ENCODE assay signal across 11 cellular contexts in genomic region chr9:95103385-95104087, GRCh38.
DNase-seq lines count a peak whose midpoint lies in the region; ATAC-seq, FAIRE-seq and TF ChIP-seq lines count a peak whose summit lies in the region.
"Had no signal": no experiment of that assay in that cellular context is flagged by ENCODE, and none has a peak within 500 bp of the region (broad histone marks: within the 10 kb centered on the region; RNA-seq: fewer than 3 reads in every experiment).

No MANE protein-coding gene starts in this region.

- no peak overlapping the region for H2BK120ac ChIP-seq in H1 (replicated peaks; ENCODE audit: low read depth, low read length)

- H3K23ac ChIP-seq in H1 (ENCODE audit: insufficient read length): no peak overlapping the region

- no peak overlapping the region for H3K4me2 ChIP-seq in H1 (ENCODE audit: insufficient read depth in 1 of 2, low read depth in 2 of 2, low read length in 2 of 2)

- peak; percentile 10 for DNase-seq in NCI-H82 (lab: John Stamatoyannopoulos, UW)
- DNase-seq in NCI-H82 treated with DMSO at 0.1 percent for 48 hours (lab: John Stamatoyannopoulos, UW; ENCODE audit: unreplicated experiment): no peak
- no peak for DNase-seq in H1 (ENCODE audit: low read depth in 1 of 2, low spot score in 2 of 2)
- DNase-seq in right lobe of liver: no peak
- peak; percentile 64 to 81 for DNase-seq in aorta
- no peak for DNase-seq in activated naive CD4-positive, alpha-beta T cell treated with anti-CD3 and anti-CD28 coated beads, Interleukin-2, amount 50 U/mL, for 72 hours (ENCODE audit: low spot score in 2 of 2)
- DNase-seq: mesenchymal stem cell, MM.1S had no signal

- H4K20me1 ChIP-seq in H1 (replicated peaks in 1 of 2; ENCODE audit: control insufficient read depth in 1 of 2, insufficient read depth in 2 of 2, low read length in 2 of 2): no peaks in the 10 kb centered on the region

- H3K9me3 ChIP-seq in H1 (ENCODE audit: insufficient read depth in 2 of 2, low read depth in 1 of 2, low read length in 1 of 2): no peaks in the 10 kb centered on the region
- no peaks in the 10 kb centered on the region for H3K9me3 ChIP-seq in right lobe of liver
- H3K9me3 ChIP-seq in aorta (ENCODE audit: control insufficient read depth, low read length): no peaks in the 10 kb centered on the region

- H3K36me3 Mint-ChIP-seq in activated naive CD4-positive, alpha-beta T cell treated with anti-CD3 and anti-CD28 coated beads, Interleukin-2, amount 50 U/mL, for 72 hours: peaks cover 0 to 4% of the 10 kb centered on the region in 2 donors

- no peak overlapping the region for H3K18ac ChIP-seq in H1 (ENCODE audit: extremely low read depth, low read length)

- H3K23me2 ChIP-seq in H1 (ENCODE audit: low read depth, low read length): peaks cover 2% of the 10 kb centered on the region; the same call in 1 of the 2 replicates

- TF ChIP-seq POLR2A in H1 (IDR thresholded peaks at IDR 0.05; ENCODE audit: control extremely low read depth in 1 of 2, low read depth in 2 of 2, low read length in 2 of 2) (no peak), right lobe of liver (IDR thresholded peaks at IDR 0.05) (no peak)

- H4K91ac ChIP-seq in H1 (replicated peaks; ENCODE audit: insufficient read length, low read length): no peak overlapping the region

- no peak overlapping the region for H2AK5ac ChIP-seq in H1 (ENCODE audit: low read depth, low read length)

- peak; percentile 39 to 54; a peak in 3 of 4 replicates for TF ChIP-seq RAD21 in H1 (IDR thresholded peaks at IDR 0.05 in 1 of 2, conservative IDR thresholded peaks at IDR 0.05 in 1 of 2; ENCODE audit: low read depth in 2 of 2, low read length in 2 of 2)

- intact Hi-C loops in right lobe of liver (cut with DNase I): no loop called here
- intact Hi-C loops in aorta (cut with DNase I): no loop called here

- no peaks in the 10 kb centered on the region for H3K27me3 ChIP-seq in H1 (replicated peaks in 1 of 4; ENCODE audit: control insufficient read depth in 3 of 4, extremely low read depth in 1 of 4, insufficient read depth in 3 of 4, low read length in 3 of 4)
- no peaks in the 10 kb centered on the region for H3K27me3 ChIP-seq in right lobe of liver
- no peaks in the 10 kb centered on the region for H3K27me3 ChIP-seq in aorta (ENCODE audit: control insufficient read depth in 1 of 2, insufficient read depth in 2 of 2, low read length in 1 of 2)

- no peak overlapping the region for H3K4me3 ChIP-seq in H1 (ENCODE audit: extremely low read depth in 1 of 4, insufficient read depth in 2 of 4, low read depth in 3 of 4, low read length in 4 of 4)
- no peak overlapping the region for H3K4me3 ChIP-seq in right lobe of liver
- no peak overlapping the region for H3K4me3 ChIP-seq in aorta (ENCODE audit: low read length in 2 of 2)

- no peak overlapping the region for H3K56ac ChIP-seq in H1 (replicated peaks; ENCODE audit: insufficient read length, low read depth, low read length)

- H3K79me2 ChIP-seq in H1 (ENCODE audit: control insufficient read depth in 1 of 2, insufficient read depth in 2 of 2, low read length in 2 of 2): no peaks in the 10 kb centered on the region

- 88% methylated on average over 19 of the region's 19 CpGs; no CpG with 5 or more reads in 1 of the 2 experiments for WGBS in H1 (ENCODE audit: extremely low coverage in 1 of 2, insufficient coverage in 1 of 2, insufficient read length in 1 of 2, insufficient replicate concordance in 2 of 2, low coverage in 1 of 2, low lambda C conversion rate in 2 of 2, missing lambda C conversion rate in 1 of 2), 2 experiments
- WGBS in right lobe of liver (ENCODE audit: insufficient coverage, low coverage, low lambda C conversion rate, missing lambda C conversion rate): 52% methylated on average over 8 of the region's 19 CpGs
- 29 to 33% methylated on average over 19 of the region's 19 CpGs for WGBS in aorta, 2 donors

- POLR2A ChIA-PET in H1 (lab: Charles Lee; ENCODE audit: partially characterized antibody): no interaction called here

- peaks cover 0 to 8% (median 2%) of the 10 kb centered on the region in 4 experiments; a peak in 5 of 7 replicates for H3K4me1 ChIP-seq in H1 (replicated peaks in 1 of 4; ENCODE audit: control insufficient read depth in 3 of 4, insufficient read depth in 4 of 4, low read length in 3 of 4)
- no peaks in the 10 kb centered on the region for H3K4me1 ChIP-seq in right lobe of liver
- H3K4me1 ChIP-seq in aorta (ENCODE audit: control insufficient read depth in 1 of 2, insufficient read depth in 2 of 2, low read length in 2 of 2): peaks cover 3 to 8% of the 10 kb centered on the region in 2 donors

- no peak overlapping the region for H2AFZ ChIP-seq in H1 (ENCODE audit: low read length)

- H3K36me3 ChIP-seq in H1 (ENCODE audit: control insufficient read depth in 2 of 4, insufficient read depth in 4 of 4, low read length in 3 of 4) (peaks cover 0 to 4% (median 0%) of the 10 kb centered on the region in 4 experiments; a peak in 1 of 8 replicates), right lobe of liver (peaks cover 0 to 27% (median 0%) of the 10 kb centered on the region in 4 donors), aorta (ENCODE audit: control insufficient read depth in 1 of 2, insufficient read depth in 2 of 2, low read length in 1 of 2) (no peaks in the 10 kb centered on the region)

- peak overlapping the region; percentile 66; the same call in 1 of the 2 replicates for H2BK5ac ChIP-seq in H1 (ENCODE audit: low read depth, low read length)

- H3K27ac ChIP-seq in H1 (ENCODE audit: low read depth, low read length) (no peak overlapping the region), right lobe of liver (no peak overlapping the region), aorta (ENCODE audit: low read depth in 1 of 2, low read length in 2 of 2) (peak overlapping the region; percentile 20 to 46)

- no peak overlapping the region for H4K5ac ChIP-seq in H1 (ENCODE audit: insufficient read length, low read depth, low read length)

- no peaks in the 10 kb centered on the region for H3K79me1 ChIP-seq in H1 (ENCODE audit: low read depth, low read length)

- peak; percentile 8 to 31 (median 17) for ATAC-seq in right lobe of liver
- ATAC-seq in aorta (ENCODE audit: low FRiP score): peak; percentile 31
- no peak for ATAC-seq in GM21737 (IDR thresholded peaks at IDR 0.05; ENCODE audit: unreplicated experiment)
- no peak for ATAC-seq in activated naive CD4-positive, alpha-beta T cell treated with anti-CD3 and anti-CD28 coated beads, Interleukin-2, amount 50 U/mL, for 72 hours
- no peak for ATAC-seq in GM21576 (IDR thresholded peaks at IDR 0.05; ENCODE audit: unreplicated experiment)

- CTCF ChIA-PET in H1 (lab: Charles Lee; ENCODE audit: partially characterized antibody): interaction anchor here (0.5 to 13.8 kb wide), 15 partner anchors 9 to 423 kb away, joined by 3 to 209 read pairs (median 7); no protein-coding TSS in a partner anchor

- H3K14ac ChIP-seq in H1 (ENCODE audit: insufficient read length): no peak overlapping the region

- no peak for FAIRE-seq in H1 (lab: Jason Lieb, UNC)
- FAIRE-seq: TTC549 had no signal

- no peak overlapping the region for H3K4ac ChIP-seq in H1 (replicated peaks; ENCODE audit: insufficient read length, low read depth, low read length)

- no peak overlapping the region for H3K9ac ChIP-seq in H1 (replicated peaks in 1 of 4; ENCODE audit: extremely low read depth in 1 of 4, low read depth in 3 of 4, low read length in 3 of 4)

- no peak overlapping the region for H2BK15ac ChIP-seq in H1 (ENCODE audit: low read length)

- no peak overlapping the region for H4K8ac ChIP-seq in H1 (ENCODE audit: extremely low read depth, insufficient read depth, low read length)

- no peaks in the 10 kb centered on the region for H3K9me3 Mint-ChIP-seq in activated naive CD4-positive, alpha-beta T cell treated with anti-CD3 and anti-CD28 coated beads, Interleukin-2, amount 50 U/mL, for 72 hours

- H2BK12ac ChIP-seq in H1 (ENCODE audit: low read depth, low read length): no peak overlapping the region

- peak overlapping the region in 1 of 2 donors; percentile 52 for H3K27ac Mint-ChIP-seq in activated naive CD4-positive, alpha-beta T cell treated with anti-CD3 and anti-CD28 coated beads, Interleukin-2, amount 50 U/mL, for 72 hours

- H2BK20ac ChIP-seq in H1 (ENCODE audit: low read length): no peak overlapping the region

- no peak for TF ChIP-seq EP300 in H1 (IDR thresholded peaks at IDR 0.05; ENCODE audit: borderline replicate concordance in 1 of 2, low read depth in 2 of 2, low read length in 2 of 2)

- TF ChIP-seq CTCF in H1 (IDR thresholded peaks at IDR 0.05; ENCODE audit: control extremely low read depth in 1 of 3, insufficient read depth in 1 of 3, low read depth in 1 of 3, low read length in 3 of 3) (peak; percentile 35 to 91 (median 61)), right lobe of liver (IDR thresholded peaks at IDR 0.05) (no peak)

TF ChIP-seq in H1, 55 proteins besides CTCF, POLR2A, EP300 and RAD21:
- TF ChIP-seq POU5F1 (IDR thresholded peaks at IDR 0.05; ENCODE audit: low read depth, low read length): no peak

Comparison
In these comparisons a context has a peak if more than half of its experiments do, and no peak if none do; other contexts are left out.
1. DNase-seq: peak in NCI-H82 (single experiment) and aorta (2 of 2); none in NCI-H82 treated with DMSO at 0.1 percent for 48 hours (single experiment), H1 (0 of 2), right lobe of liver (0 of 3) and activated naive CD4-positive, alpha-beta T cell treated with anti-CD3 and anti-CD28 coated beads, Interleukin-2, amount 50 U/mL, for 72 hours (0 of 2).
2. H3K27ac ChIP-seq: peak in aorta (2 of 2); none in H1 (single experiment) and right lobe of liver (0 of 3).
3. CTCF ChIP-seq: peak in H1 (3 of 3); none in right lobe of liver (0 of 4).
4. ATAC-seq: peak in right lobe of liver (4 of 4) and aorta (single experiment); none in GM21737 (single experiment), activated naive CD4-positive, alpha-beta T cell treated with anti-CD3 and anti-CD28 coated beads, Interleukin-2, amount 50 U/mL, for 72 hours (0 of 2) and GM21576 (single experiment).